Comparison of ENCODE assay signal across 1 cellular context in genomic region chr2:202911203-202911512, GRCh38.
A peak's percentile ranks its signal among the peaks of the same experiment; 100 is the strongest.
TF ChIP-seq lines count a peak whose summit lies in the region.

No MANE protein-coding gene starts in this region.

TF ChIP-seq in K562, 482 proteins besides CTCF, POLR2A, EP300 and RAD21 (continued from another document and continues in another):
- TF ChIP-seq CLOCK (CRISPR knock-in tag; IDR thresholded peaks at IDR 0.05; ENCODE audit: borderline replicate concordance) (no peak), E2F8 (IDR thresholded peaks at IDR 0.05; ENCODE audit: low read depth, partially characterized antibody) (no peak), NR1H2 (CRISPR knock-in tag; IDR thresholded peaks at IDR 0.05) (no peak), ZNF280A (IDR thresholded peaks at IDR 0.05; ENCODE audit: low read depth, partially characterized antibody) (no peak), ZNF318 (IDR thresholded peaks at IDR 0.05; ENCODE audit: borderline replicate concordance in 1 of 2, low read depth in 1 of 2) (no peak), VEZF1 (CRISPR knock-in tag; IDR thresholded peaks at IDR 0.05) (no peak), TEAD1 (CRISPR knock-in tag; IDR thresholded peaks at IDR 0.05) (no peak), ZNF76 (CRISPR knock-in tag; IDR thresholded peaks at IDR 0.05; ENCODE audit: borderline replicate concordance) (no peak), JUND (IDR thresholded peaks at IDR 0.05; ENCODE audit: borderline replicate concordance, low read depth, low read length) (no peak), JUND (tag; IDR thresholded peaks at IDR 0.05; ENCODE audit: borderline replicate concordance, low read depth, low read length) (no peak), BHLHE40 (IDR thresholded peaks at IDR 0.05; ENCODE audit: low read length) (peak; percentile 37; the same call in 1 of the 2 replicates), SMARCA4 (IDR thresholded peaks at IDR 0.05) (peak; percentile 34; the same call in 1 of the 2 replicates), ZBTB33 (CRISPR knock-in tag; IDR thresholded peaks at IDR 0.05) (no peak), ZNF561 (CRISPR knock-in tag; conservative IDR thresholded peaks at IDR 0.05) (no peak), AFF4 (CRISPR knock-in tag; IDR thresholded peaks at IDR 0.05) (no peak), ZNF57 (CRISPR knock-in tag; IDR thresholded peaks at IDR 0.05) (no peak)
